ENCODE assay signal across 21 cellular contexts in the genomic region with DNA sequence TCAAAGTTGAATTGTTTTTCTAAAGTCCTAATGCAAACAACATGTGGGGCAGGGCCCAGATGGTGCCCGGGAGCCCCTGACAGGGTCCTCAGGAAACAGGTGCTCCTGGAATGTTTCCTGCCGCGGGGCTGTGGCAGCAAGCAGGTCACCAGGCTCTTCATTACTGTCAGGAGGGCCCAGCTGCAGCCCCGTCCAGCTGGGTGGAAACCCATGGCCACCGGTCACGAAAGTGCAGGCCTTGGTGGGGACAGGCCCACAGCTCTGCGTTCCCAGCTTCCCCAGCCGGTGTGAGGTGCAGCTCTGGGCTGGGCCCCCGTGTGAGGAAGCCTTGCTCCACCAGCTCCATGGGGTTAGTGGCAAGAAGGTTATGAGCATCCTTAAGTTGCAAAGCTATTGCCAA.
"Had no signal": no experiment of that assay in that cellular context is flagged by ENCODE, and none has a peak within 500 bp of the region (broad histone marks: within the 10 kb centered on the region; RNA-seq: fewer than 3 reads in every experiment).

No MANE protein-coding gene starts in this region.

- DNase-seq: activated CD4-positive, alpha-beta T cell treated with anti-CD3 and anti-CD28 coated beads for 48 hours; activated CD4-positive, CD25-positive, alpha-beta regulatory T cell; activated CD8-positive, alpha-beta T cell treated with anti-CD3 and anti-CD28 coated beads for 36 hours; activated naive CD4-positive, alpha-beta T cell treated with anti-CD3 and anti-CD28 coated beads for 36 hours; activated T-cell treated with anti-CD3 and anti-CD28 coated beads, Interleukin-2, amount 50 U/mL, for 24 hours; caudate nucleus; erythroblast; foreskin melanocyte; glutamatergic neuron; hypothalamus; islet precursor cell; mesenchymal stem cell; mucosa of descending colon; naive B cell; right cardiac atrium; stimulated activated CD4-positive, alpha-beta T cell treated with anti-CD3 and anti-CD28 coated beads, Interleukin-15, amount 100 ng/mL, for 24 hours; stimulated activated CD4-positive, alpha-beta T cell treated with anti-CD3 and anti-CD28 coated beads, Interleukin-4, amount 100 ng/mL, for 1 hour; stomach; T-cell had no signal

- H3K27ac ChIP-seq: prostate gland had no signal

- H3K36me3 ChIP-seq: prostate gland, stomach had no signal

- H3K4me1 ChIP-seq: prostate gland had no signal

- H3K9me3 ChIP-seq: mucosa of descending colon, prostate gland, stomach had no signal

- H3K4me3 ChIP-seq: mucosa of descending colon, prostate gland, skin epidermis, stomach had no signal
